ENCODE assay signal across 28 cellular contexts in the genomic region with DNA sequence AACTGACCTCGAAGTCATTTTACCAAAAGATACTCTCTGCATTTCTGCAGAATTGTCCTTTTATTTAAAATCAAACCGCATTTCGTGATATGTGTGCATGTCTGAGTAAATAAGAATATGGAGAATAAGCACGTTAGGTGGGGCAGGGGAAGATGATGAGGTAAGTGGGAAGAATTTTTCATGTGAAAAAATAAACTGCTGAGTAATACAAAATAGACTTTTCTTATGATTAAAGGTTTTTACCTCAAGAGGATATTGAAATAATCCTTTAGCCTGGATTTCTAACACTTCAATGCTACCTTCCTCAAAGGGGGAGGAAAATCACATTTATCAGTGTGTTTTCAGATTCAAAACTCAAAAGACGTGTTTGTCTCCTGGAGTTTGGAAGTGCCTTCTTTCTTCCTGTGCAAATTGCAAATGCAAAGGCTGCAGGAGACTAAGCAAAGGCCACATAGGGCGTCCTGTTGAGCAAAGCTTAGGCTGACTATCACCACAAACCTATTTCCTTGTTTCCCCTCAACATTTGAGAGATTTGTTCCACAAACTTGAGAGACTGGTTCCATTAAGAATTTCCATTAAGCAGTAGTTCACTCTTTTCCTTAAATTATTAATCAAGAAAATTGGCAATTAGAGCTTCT.
"Had no signal": no experiment of that assay in that cellular context is flagged by ENCODE, and none has a peak within 500 bp of the region (broad histone marks: within the 10 kb centered on the region; RNA-seq: fewer than 3 reads in every experiment).

No MANE protein-coding gene starts in this region.

- H3K4me1 Mint-ChIP-seq: activated CD4-positive, alpha-beta T cell treated with anti-CD3 and anti-CD28 coated beads, Interleukin-2, amount 10 ng/mL, durations not matched to agents 7 days and 5 days; activated naive CD8-positive, alpha-beta T cell treated with anti-CD3 and anti-CD28 coated beads, Interleukin-2, amount 50 U/mL, for 24 hours; activated T-helper 17 cell treated with anti-CD3 and anti-CD28 coated beads, Interleukin-2, amount 50 U/mL, for 72 hours had no signal

- DNase-seq: activated CD4-positive, alpha-beta T cell treated with anti-CD3 and anti-CD28 coated beads, Interleukin-2, amount 10 ng/mL, durations not matched to agents 7 days and 5 days; activated CD4-positive, CD25-positive, alpha-beta regulatory T cell treated with anti-CD3 and anti-CD28 coated beads, Interleukin-2, amount 50 U/mL, for 72 hours; activated CD8-positive, alpha-beta T cell treated with anti-CD3 and anti-CD28 coated beads for 36 hours; activated gamma-delta T cell treated with Interleukin-2 at 50 U/mL for 16 hours; activated naive CD4-positive, alpha-beta T cell treated with anti-CD3 and anti-CD28 coated beads, Interleukin-2, amount 50 U/mL, for 16 hours; activated naive CD8-positive, alpha-beta T cell treated with anti-CD3 and anti-CD28 coated beads, Interleukin-2, amount 50 U/mL, for 24 hours; activated T-cell treated with anti-CD3 and anti-CD28 coated beads, Interleukin-2, amount 50 U/mL, for 4 hours; amygdala; caudate nucleus; cortex of kidney; foreskin keratinocyte; heart left ventricle; hypothalamus; left lung; lower lobe of right lung; mesenchymal stem cell; mucosa of descending colon; right lobe of liver; stimulated activated CD4-positive, alpha-beta T cell treated with anti-CD3 and anti-CD28 coated beads, Interleukin-2, amount 100 ng/mL, for 48 hours; stimulated activated naive CD4-positive, alpha-beta T cell treated with Interleukin-2 at 50 U/mL for 16 hours; T-helper 9 cell; WERI-Rb-1 had no signal

- H3K9me3 ChIP-seq: lower lobe of right lung, neutrophil, right lobe of liver had no signal

- H3K27ac ChIP-seq: esophagus muscularis mucosa, foreskin keratinocyte, heart left ventricle, left lung, lower lobe of right lung, neutrophil, right lobe of liver, tibial nerve, WERI-Rb-1 had no signal

- H3K27me3 Mint-ChIP-seq: activated CD4-positive, alpha-beta T cell treated with anti-CD3 and anti-CD28 coated beads, Interleukin-2, amount 10 ng/mL, durations not matched to agents 7 days and 5 days; activated CD8-positive, alpha-beta T cell treated with anti-CD3 and anti-CD28 coated beads for 36 hours; activated naive CD8-positive, alpha-beta T cell treated with anti-CD3 and anti-CD28 coated beads, Interleukin-2, amount 50 U/mL, for 24 hours; activated T-helper 17 cell treated with anti-CD3 and anti-CD28 coated beads, Interleukin-2, amount 50 U/mL, for 72 hours had no signal

- H3K4me3 Mint-ChIP-seq: activated CD4-positive, alpha-beta T cell treated with anti-CD3 and anti-CD28 coated beads, Interleukin-2, amount 10 ng/mL, durations not matched to agents 7 days and 5 days; activated CD8-positive, alpha-beta T cell treated with anti-CD3 and anti-CD28 coated beads for 36 hours; activated naive CD8-positive, alpha-beta T cell treated with anti-CD3 and anti-CD28 coated beads, Interleukin-2, amount 50 U/mL, for 24 hours; activated T-cell treated with anti-CD3 and anti-CD28 coated beads, Interleukin-2, amount 50 U/mL, for 4 hours; activated T-helper 17 cell treated with anti-CD3 and anti-CD28 coated beads, Interleukin-2, amount 50 U/mL, for 72 hours; natural killer cell treated with Interleukin-12 subunit alpha and Interleukin-12 subunit beta and Interleukin-15 and Interleukin-18, amount 100 ng/mL, for 72 hours; T-helper 1 cell treated with Interleukin-12 subunit alpha and Interleukin-12 subunit beta and Interleukin-4 antibody, amounts not matched to agents 30 μg/mL and 1 μg/mL, for 36 hours had no signal

- H3K27ac Mint-ChIP-seq: activated CD4-positive, alpha-beta T cell treated with anti-CD3 and anti-CD28 coated beads, Interleukin-2, amount 10 ng/mL, durations not matched to agents 7 days and 5 days; activated CD8-positive, alpha-beta T cell treated with anti-CD3 and anti-CD28 coated beads for 36 hours; activated naive CD8-positive, alpha-beta T cell treated with anti-CD3 and anti-CD28 coated beads, Interleukin-2, amount 50 U/mL, for 24 hours; activated T-helper 17 cell treated with anti-CD3 and anti-CD28 coated beads, Interleukin-2, amount 50 U/mL, for 72 hours; natural killer cell treated with Interleukin-12 subunit alpha and Interleukin-12 subunit beta and Interleukin-15 and Interleukin-18, amount 100 ng/mL, for 72 hours; T-helper 1 cell treated with Interleukin-12 subunit alpha and Interleukin-12 subunit beta and Interleukin-4 antibody, amounts not matched to agents 30 μg/mL and 1 μg/mL, for 36 hours had no signal

- H3K4me1 ChIP-seq: esophagus muscularis mucosa, foreskin keratinocyte, heart left ventricle, left lung, lower lobe of right lung, right lobe of liver, tibial nerve had no signal

- H3K27me3 ChIP-seq: esophagus muscularis mucosa, foreskin keratinocyte, heart left ventricle, left lung, neutrophil, right lobe of liver, tibial nerve had no signal

- H3K36me3 ChIP-seq: esophagus muscularis mucosa, heart left ventricle, left lung, lower lobe of right lung, neutrophil, right lobe of liver, tibial nerve, WERI-Rb-1 had no signal

- H3K4me3 ChIP-seq: esophagus muscularis mucosa, heart left ventricle, left lung, lower lobe of right lung, mucosa of descending colon, right lobe of liver, tibial nerve had no signal

- ATAC-seq: activated CD8-positive, alpha-beta T cell treated with anti-CD3 and anti-CD28 coated beads for 36 hours; activated naive CD8-positive, alpha-beta T cell treated with anti-CD3 and anti-CD28 coated beads, Interleukin-2, amount 50 U/mL, for 24 hours; activated T-cell treated with anti-CD3 and anti-CD28 coated beads, Interleukin-2, amount 50 U/mL, for 4 hours; activated T-helper 17 cell treated with anti-CD3 and anti-CD28 coated beads, Interleukin-2, amount 50 U/mL, for 72 hours; foreskin keratinocyte; heart left ventricle; left lung; lower lobe of right lung; mucosa of descending colon; natural killer cell treated with Interleukin-12 subunit alpha and Interleukin-12 subunit beta and Interleukin-15 and Interleukin-18, amount 100 ng/mL, for 72 hours; right lobe of liver had no signal
